In genomic region chr11:46674463-46675287, GRCh38 we compare ENCODE assay signal across 8 cellular contexts. TPM values are rescaled to one million over a fixed set of nuclear protein-coding genes. Genes with fewer than 3 reads are reported as not detected.
DNase-seq lines count a peak whose midpoint lies in the region; TF ChIP-seq lines count a peak whose summit lies in the region.

No MANE protein-coding gene starts in this region.

- TF ChIP-seq CTCF in adrenal gland (IDR thresholded peaks at IDR 0.05) (no peak), Calu3 (IDR thresholded peaks at IDR 0.05; ENCODE audit: unreplicated experiment) (no peak)

- H3K4me3 ChIP-seq in adrenal gland: no peak overlapping the region

- H3K27ac Mint-ChIP-seq in activated CD4-positive, alpha-beta T cell treated with anti-CD3 and anti-CD28 coated beads, Interleukin-2, amount 10 ng/mL, durations not matched to agents 7 days and 5 days: peak overlapping the region; percentile 92
- no peak overlapping the region for H3K27ac Mint-ChIP-seq in Calu3 (ENCODE audit: unreplicated experiment)

- no peak for TF ChIP-seq POLR2A in adrenal gland (IDR thresholded peaks at IDR 0.05)

- H3K27me3 Mint-ChIP-seq in activated CD4-positive, alpha-beta T cell treated with anti-CD3 and anti-CD28 coated beads, Interleukin-2, amount 10 ng/mL, durations not matched to agents 7 days and 5 days: no peaks in the 10 kb centered on the region
- no peaks in the 10 kb centered on the region for H3K27me3 Mint-ChIP-seq in Calu3 (ENCODE audit: unreplicated experiment)

- H3K27ac ChIP-seq in adrenal gland: peak overlapping the region; percentile 22 to 89 (median 86)
- peak overlapping the region; percentile 85 for H3K27ac ChIP-seq in substantia nigra (ENCODE audit: low read depth, low read length, poor library complexity, severe bottlenecking)

- H3K36me3 Mint-ChIP-seq in activated CD4-positive, alpha-beta T cell treated with anti-CD3 and anti-CD28 coated beads, Interleukin-2, amount 10 ng/mL, durations not matched to agents 7 days and 5 days (ENCODE audit: low read depth): peaks cover 55% of the 10 kb centered on the region
- peaks cover 42% of the 10 kb centered on the region for H3K36me3 Mint-ChIP-seq in Calu3 (ENCODE audit: insufficient read depth, unreplicated experiment)

- BruUV-seq in Calu3 (replicated peaks; lab: Mats Ljungman, UMichigan): no TSS peak

- DNase-seq in activated CD4-positive, alpha-beta T cell treated with anti-CD3 and anti-CD28 coated beads, Interleukin-2, amount 10 ng/mL, durations not matched to agents 7 days and 5 days: peak; percentile 38
- no peak for DNase-seq in activated CD4-positive, alpha-beta T cell treated with anti-CD3 and anti-CD28 coated beads for 4 hours
- DNase-seq in adrenal gland: peak in 3 of 7 donors; percentile 43 to 66 (median 46)
- DNase-seq in islet precursor cell: peak; percentile 98
- peak in 2 of 49 donors; percentile 35 to 64 for DNase-seq in substantia nigra (lab: John Stamatoyannopoulos, UW)
- no peak for DNase-seq in OCI-M2 (lab: John Stamatoyannopoulos, UW; ENCODE audit: unreplicated experiment)
- no peak for DNase-seq in Calu3
- no peak for DNase-seq in foreskin melanocyte

- peaks cover 17 to 27% of the 10 kb centered on the region in 2 donors for H3K4me1 ChIP-seq in adrenal gland (replicated peaks in 1 of 2)

- no peak overlapping the region for H3K4me3 Mint-ChIP-seq in activated CD4-positive, alpha-beta T cell treated with anti-CD3 and anti-CD28 coated beads, Interleukin-2, amount 10 ng/mL, durations not matched to agents 7 days and 5 days
- no peak overlapping the region for H3K4me3 Mint-ChIP-seq in Calu3 (ENCODE audit: low read depth, unreplicated experiment)

- POLR2A ChIA-PET in activated CD4-positive, alpha-beta T cell treated with anti-CD3 and anti-CD28 coated beads, Interleukin-2, amount 10 ng/mL, durations not matched to agents 7 days and 5 days (lab: Charles Lee): interaction anchor here (0.5 kb wide), 2 partner anchors 16 to 558 kb away, joined by 3 read pairs; no protein-coding TSS in a partner anchor

- no peaks in the 10 kb centered on the region for H3K9me3 ChIP-seq in adrenal gland (replicated peaks in 1 of 3)

- intact Hi-C loops in adrenal gland (cut with DNase I) (no loop called here), Calu3 (cut with micrococcal nuclease; ENCODE audit: unreplicated experiment) (no loop called here)

- WGBS in adrenal gland, 4 donors: 38 to 61% (median 47%) methylated on average over 8 to 12 of the region's 12 CpGs

- peaks cover 74% of the 10 kb centered on the region for H3K4me1 Mint-ChIP-seq in activated CD4-positive, alpha-beta T cell treated with anti-CD3 and anti-CD28 coated beads, Interleukin-2, amount 10 ng/mL, durations not matched to agents 7 days and 5 days
- H3K4me1 Mint-ChIP-seq in Calu3 (ENCODE audit: low read depth, unreplicated experiment): no peaks in the 10 kb centered on the region

- CTCF ChIA-PET in activated CD4-positive, alpha-beta T cell treated with anti-CD3 and anti-CD28 coated beads, Interleukin-2, amount 10 ng/mL, durations not matched to agents 7 days and 5 days (lab: Charles Lee): interaction anchor here (0.5 to 2.0 kb wide), 6 partner anchors 10 to 542 kb away, joined by 3 to 8 read pairs (median 3); partner anchors contain the start of genes ARHGAP1 and ZNF408
- CTCF ChIA-PET in Calu3 (lab: Charles Lee): interaction anchor here (1.1 kb wide), 1 partner anchor 19 kb away, joined by 4 read pairs; no protein-coding TSS in a partner anchor

- H3K9me3 Mint-ChIP-seq in activated CD4-positive, alpha-beta T cell treated with anti-CD3 and anti-CD28 coated beads, Interleukin-2, amount 10 ng/mL, durations not matched to agents 7 days and 5 days: no peaks in the 10 kb centered on the region
- H3K9me3 Mint-ChIP-seq in Calu3 (ENCODE audit: low read depth, unreplicated experiment): no peaks in the 10 kb centered on the region

- H3K36me3 ChIP-seq in adrenal gland (replicated peaks in 1 of 2): peaks cover 0 to 70% of the 10 kb centered on the region in 2 donors

- H3K27me3 ChIP-seq in adrenal gland: no peaks in the 10 kb centered on the region

RNA-seq across cellular contexts. Expression of gene ARHGAP1, which starts 25.7 kb away (rescaled TPM):
- 10 to 100 TPM; 83.8 to 88.8 TPM for total RNA-seq in activated CD4-positive, alpha-beta T cell treated with anti-CD3 and anti-CD28 coated beads, Interleukin-2, amount 10 ng/mL, durations not matched to agents 7 days and 5 days
- total RNA-seq in adrenal gland: 100 to 1,000 TPM in 3 of 8 donors, 10 to 100 TPM in 5; 38.7 to 125 (median 94.4) TPM
- 10 to 100 TPM; 29.0 to 52.6 (median 32.5) TPM for polyA plus RNA-seq in adrenal gland
- 65.4 and 81.6 TPM in 2 replicates for total RNA-seq in Calu3 (2022)

RNA-seq across cellular contexts. Expression of gene ZNF408, which starts 26.2 kb away (rescaled TPM):
- 10 to 100 TPM; 11.7 to 16.3 TPM for total RNA-seq in activated CD4-positive, alpha-beta T cell treated with anti-CD3 and anti-CD28 coated beads, Interleukin-2, amount 10 ng/mL, durations not matched to agents 7 days and 5 days
- total RNA-seq in adrenal gland: 10 to 100 TPM in 4 of 8 donors, 1 to 10 TPM in 4; 7.2 to 13.6 (median 9.8) TPM
- polyA plus RNA-seq in adrenal gland: 10 to 100 TPM in 1 of 3 donors, 1 to 10 TPM in 2; 2.2 to 13.8 (median 8.4) TPM
- total RNA-seq in Calu3 (2022): 14.8 and 15.5 TPM in 2 replicates

RNA-seq across cellular contexts. Expression of gene F2, which starts 44.3 kb away (rescaled TPM):
- under 1 TPM in 1 of 2 experiments, not detected in 1; 0.15 TPM for total RNA-seq in activated CD4-positive, alpha-beta T cell treated with anti-CD3 and anti-CD28 coated beads, Interleukin-2, amount 10 ng/mL, durations not matched to agents 7 days and 5 days
- under 1 TPM in 2 of 8 donors, not detected in 6; 0.50 to 0.61 TPM for total RNA-seq in adrenal gland
- polyA plus RNA-seq in adrenal gland: not detected
- total RNA-seq in Calu3 (2022): not detected in 2 replicates

RNA-seq across cellular contexts. Expression of gene ATG13, which starts 57.3 kb away (rescaled TPM):
- total RNA-seq in activated CD4-positive, alpha-beta T cell treated with anti-CD3 and anti-CD28 coated beads, Interleukin-2, amount 10 ng/mL, durations not matched to agents 7 days and 5 days: 10 to 100 TPM; 56.8 to 62.1 TPM
- total RNA-seq in adrenal gland: 100 to 1,000 TPM in 5 of 8 donors, 10 to 100 TPM in 3; 68.9 to 177 (median 108) TPM
- 10 to 100 TPM; 31.0 to 62.9 (median 57.0) TPM for polyA plus RNA-seq in adrenal gland
- total RNA-seq in Calu3 (2022): 53.2 and 57.1 TPM in 2 replicates

RNA-seq across cellular contexts. Expression of gene HARBI1, which starts 57.6 kb away (rescaled TPM):
- total RNA-seq in activated CD4-positive, alpha-beta T cell treated with anti-CD3 and anti-CD28 coated beads, Interleukin-2, amount 10 ng/mL, durations not matched to agents 7 days and 5 days: 1 to 10 TPM; 6.3 to 6.6 TPM
- 1 to 10 TPM; 4.5 to 7.4 (median 6.0) TPM for total RNA-seq in adrenal gland
- 1 to 10 TPM; 1.5 to 6.9 (median 3.0) TPM for polyA plus RNA-seq in adrenal gland
- total RNA-seq in Calu3 (2022): 8.2 and 10.1 TPM in 2 replicates

Comparison
In these comparisons a context has a peak if more than half of its experiments do, and no peak if none do; other contexts are left out.
1. DNase-seq: peak in activated CD4-positive, alpha-beta T cell treated with anti-CD3 and anti-CD28 coated beads, Interleukin-2, amount 10 ng/mL, durations not matched to agents 7 days and 5 days (single experiment) and islet precursor cell (single experiment); none in activated CD4-positive, alpha-beta T cell treated with anti-CD3 and anti-CD28 coated beads for 4 hours (0 of 2), OCI-M2 (single experiment), Calu3 (single experiment) and foreskin melanocyte (single experiment).